8 cellular contexts compared by ENCODE assay signal in the genomic region with DNA sequence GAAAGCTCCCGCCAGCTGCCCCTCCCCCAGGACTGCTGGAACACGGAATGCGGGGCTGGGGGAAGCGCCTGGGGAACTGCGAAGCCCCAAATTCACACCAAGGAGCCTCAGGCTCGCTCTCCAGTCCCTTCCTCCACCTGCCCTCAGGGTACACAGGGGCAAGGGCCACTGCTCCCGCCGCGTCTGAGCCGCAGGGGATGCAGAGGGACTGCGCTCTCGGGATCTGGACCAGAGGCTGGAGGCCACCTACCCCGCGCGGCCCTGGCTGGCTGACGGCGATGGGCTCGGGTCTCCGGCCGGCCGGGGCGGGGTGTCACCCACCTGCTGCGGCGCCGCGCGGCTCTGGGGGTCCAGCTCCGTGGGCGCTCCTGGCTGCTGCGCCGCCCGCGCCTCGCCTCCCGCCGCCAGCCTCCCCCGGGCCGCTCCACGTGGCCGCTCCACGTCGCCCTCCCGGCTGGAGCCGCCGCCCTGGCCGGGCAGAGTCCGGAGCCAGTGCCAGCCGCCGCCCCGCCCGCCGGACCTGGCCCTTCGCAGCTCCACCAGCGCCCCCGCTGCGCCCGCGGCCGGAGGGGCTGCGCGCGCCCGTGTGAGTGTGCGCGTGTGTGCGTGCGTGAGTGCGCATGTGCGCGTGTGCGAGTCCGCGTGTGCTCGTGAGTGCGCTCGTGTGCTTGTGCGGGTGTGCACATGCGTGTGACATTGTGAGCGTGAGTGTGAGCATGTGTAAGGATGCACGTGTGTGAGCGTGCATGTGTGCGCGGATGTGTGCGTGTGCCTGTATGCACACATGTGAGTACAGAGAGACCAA. TPM values are rescaled to one million over a fixed set of nuclear protein-coding genes. Genes with fewer than 3 reads are reported as not detected.
DNase-seq lines count a peak whose midpoint lies in the region; ATAC-seq and TF ChIP-seq lines count a peak whose summit lies in the region.

A gene with protein sequence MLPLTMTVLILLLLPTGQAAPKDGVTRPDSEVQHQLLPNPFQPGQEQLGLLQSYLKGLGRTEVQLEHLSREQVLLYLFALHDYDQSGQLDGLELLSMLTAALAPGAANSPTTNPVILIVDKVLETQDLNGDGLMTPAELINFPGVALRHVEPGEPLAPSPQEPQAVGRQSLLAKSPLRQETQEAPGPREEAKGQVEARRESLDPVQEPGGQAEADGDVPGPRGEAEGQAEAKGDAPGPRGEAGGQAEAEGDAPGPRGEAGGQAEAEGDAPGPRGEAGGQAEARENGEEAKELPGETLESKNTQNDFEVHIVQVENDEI (minus strand): TSS at position 604 of the 805 bp plus-strand sequence. CDS start 14,762 bp downstream, outside the sequence.

- POLR2A ChIA-PET in activated CD4-positive, alpha-beta T cell treated with anti-CD3 and anti-CD28 coated beads, Interleukin-2, amount 10 ng/mL, durations not matched to agents 7 days and 5 days (lab: Charles Lee): no interaction called here

- peaks cover 16% of the 10 kb centered on the region for H3K4me1 Mint-ChIP-seq in activated CD4-positive, alpha-beta T cell treated with anti-CD3 and anti-CD28 coated beads, Interleukin-2, amount 10 ng/mL, durations not matched to agents 7 days and 5 days

- H3K36me3 Mint-ChIP-seq in activated CD4-positive, alpha-beta T cell treated with anti-CD3 and anti-CD28 coated beads, Interleukin-2, amount 10 ng/mL, durations not matched to agents 7 days and 5 days (ENCODE audit: low read depth): no peaks in the 10 kb centered on the region

- DNase-seq in activated CD4-positive, alpha-beta T cell treated with anti-CD3 and anti-CD28 coated beads, Interleukin-2, amount 10 ng/mL, durations not matched to agents 7 days and 5 days: no peak
- DNase-seq in activated CD4-positive, alpha-beta T cell treated with anti-CD3 and anti-CD28 coated beads for 1 hour: no peak
- DNase-seq in epithelial cell of proximal tubule (ENCODE audit: low read depth) (no peak), dedifferentiated amniotic fluid mesenchymal stem cell (ENCODE audit: extremely low spot score) (no peak)

- peak within 1 kb of the TSS; percentile 62 for H2AFZ ChIP-seq in neuron (ENCODE audit: low read depth, low read length)

- peak; percentile 50 for ATAC-seq in SK-N-SH treated with all-trans-retinoic acid at 6 μM for 48 hours
- no peak for ATAC-seq in HG03342 (IDR thresholded peaks at IDR 0.05; ENCODE audit: unreplicated experiment)
- ATAC-seq in HG03432 (IDR thresholded peaks at IDR 0.05; ENCODE audit: unreplicated experiment): no peak

- H3K36me3 ChIP-seq in neuron (ENCODE audit: insufficient read depth, low read length): no peaks in the 10 kb centered on the region

- peaks cover 65% of the 10 kb centered on the region for H3K27me3 ChIP-seq in neuron (ENCODE audit: insufficient read depth, low read length)

- H3K9me3 Mint-ChIP-seq in activated CD4-positive, alpha-beta T cell treated with anti-CD3 and anti-CD28 coated beads, Interleukin-2, amount 10 ng/mL, durations not matched to agents 7 days and 5 days: no peaks in the 10 kb centered on the region

- CTCF ChIA-PET in activated CD4-positive, alpha-beta T cell treated with anti-CD3 and anti-CD28 coated beads, Interleukin-2, amount 10 ng/mL, durations not matched to agents 7 days and 5 days (lab: Charles Lee): interaction anchor here (1.5 kb wide), 1 partner anchor 13 kb away, joined by 5 read pairs; no protein-coding TSS in a partner anchor

- peak within 1 kb of the TSS; percentile 71 for H3K4me3 Mint-ChIP-seq in activated CD4-positive, alpha-beta T cell treated with anti-CD3 and anti-CD28 coated beads, Interleukin-2, amount 10 ng/mL, durations not matched to agents 7 days and 5 days

- peaks cover 41% of the 10 kb centered on the region for H3K27me3 Mint-ChIP-seq in activated CD4-positive, alpha-beta T cell treated with anti-CD3 and anti-CD28 coated beads, Interleukin-2, amount 10 ng/mL, durations not matched to agents 7 days and 5 days

- TF ChIP-seq CTCF in epithelial cell of proximal tubule (conservative IDR thresholded peaks at IDR 0.05; ENCODE audit: low read depth, low read length): no peak

- H3K4me3 ChIP-seq in epithelial cell of proximal tubule (ENCODE audit: low read depth, low read length) (peak within 1 kb of the TSS; percentile 49), neuron (ENCODE audit: low read length) (peak within 1 kb of the TSS; percentile 6)

- peaks cover 6% of the 10 kb centered on the region for H3K4me1 ChIP-seq in neuron (ENCODE audit: insufficient read depth, low read length)

- H3K9me3 ChIP-seq in neuron (ENCODE audit: low read length): no peaks in the 10 kb centered on the region

- no peak within 1 kb of the TSS for H3K27ac Mint-ChIP-seq in activated CD4-positive, alpha-beta T cell treated with anti-CD3 and anti-CD28 coated beads, Interleukin-2, amount 10 ng/mL, durations not matched to agents 7 days and 5 days

TF ChIP-seq in SK-N-SH treated with all-trans-retinoic acid at 6 μM for 48 hours, 23 proteins besides CTCF, POLR2A, EP300 and RAD21:
- peak; percentile 30; the same call in 1 of the 2 replicates for TF ChIP-seq ZFP30 (CRISPR knock-in tag; IDR thresholded peaks at IDR 0.05)
- TF ChIP-seq BACH2 (CRISPR knock-in tag; IDR thresholded peaks at IDR 0.05; ENCODE audit: borderline replicate concordance): 0 out of 2 replicates have a peak, but pooled peaks have one; percentile 2
- TF ChIP-seq ZNF565 (CRISPR knock-in tag; conservative IDR thresholded peaks at IDR 0.05; ENCODE audit: low read depth): 0 out of 2 replicates have a peak, but pooled peaks have one; percentile 17
- TF ChIP-seq CSDC2 (CRISPR knock-in tag; IDR thresholded peaks at IDR 0.05): no peak
TF ChIP-seq in SK-N-SH treated with all-trans-retinoic acid at 6 μM for 48 hours: peak in this region for 3.

RNA-seq across cellular contexts. Expression of the gene that starts here (rescaled TPM):
- 1 to 10 TPM in 1 of 2 experiments, under 1 TPM in 1; 0.92 to 1.3 TPM for total RNA-seq in activated CD4-positive, alpha-beta T cell treated with anti-CD3 and anti-CD28 coated beads, Interleukin-2, amount 10 ng/mL, durations not matched to agents 7 days and 5 days
- 1.0 and 2.3 TPM in 2 replicates for total RNA-seq in epithelial cell of proximal tubule
